Comparison of ENCODE assay signal across 21 cellular contexts in the genomic region with DNA sequence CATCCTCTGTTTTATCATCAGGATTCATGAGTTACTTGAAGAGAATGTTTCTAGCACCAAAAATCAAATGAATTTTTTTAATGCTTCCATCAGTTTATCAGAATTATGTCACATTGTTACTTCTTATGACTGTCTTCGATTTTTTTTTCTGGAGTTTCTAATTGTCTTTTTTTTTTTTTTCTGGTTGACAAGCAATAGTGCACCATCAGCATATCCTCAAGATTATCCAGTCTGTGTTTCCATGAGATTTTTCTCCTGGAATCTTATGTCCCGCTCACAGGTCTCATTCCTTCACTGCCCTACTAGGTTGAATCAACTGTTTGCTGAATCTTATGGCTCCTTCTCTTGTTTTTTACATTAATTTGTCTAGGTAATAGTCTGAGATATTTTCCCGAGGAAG. TPM values are rescaled to one million over a fixed set of nuclear protein-coding genes. Genes with fewer than 3 reads are reported as not detected.
DNase-seq lines count a peak whose midpoint lies in the region; ATAC-seq, FAIRE-seq and TF ChIP-seq lines count a peak whose summit lies in the region.
"Had no signal": no experiment of that assay in that cellular context is flagged by ENCODE, and none has a peak within 500 bp of the region (broad histone marks: within the 10 kb centered on the region; RNA-seq: fewer than 3 reads in every experiment).

No MANE protein-coding gene starts in this region.

- H3K4me3 ChIP-seq in A549 (no peak overlapping the region), SK-N-MC (no peak overlapping the region)
- H3K4me3 ChIP-seq: BLaER1 treated with 17β-estradiol and CSF1 and Interleukin-3, amounts not matched to agents 10 nM and 100 nM had no signal

- no peak for TF ChIP-seq CTCF in A549 (IDR thresholded peaks at IDR 0.05)

- TF ChIP-seq RAD21 in A549 (conservative IDR thresholded peaks at IDR 0.05 in 1 of 2, IDR thresholded peaks at IDR 0.05 in 1 of 2) = no peak

- no peaks in the 10 kb centered on the region for H3K9me3 ChIP-seq in A549
- H3K9me3 ChIP-seq in SK-N-MC (ENCODE audit: low read depth, low read length) = no peaks in the 10 kb centered on the region

- H3K4me2 ChIP-seq in A549 = no peak overlapping the region
- H3K4me2 ChIP-seq: BLaER1 treated with 17β-estradiol and CSF1 and Interleukin-3, amounts not matched to agents 10 nM and 100 nM had no signal

- no peaks in the 10 kb centered on the region for H3K4me1 ChIP-seq in A549
- H3K4me1 ChIP-seq: Caco-2 had no signal

- FAIRE-seq in A549 (lab: Jason Lieb, UNC) (no peak), GM19239 (lab: Jason Lieb, UNC) (peak; percentile 23), islet of Langerhans (lab: Jason Lieb, UNC) (peak; percentile 89)
- FAIRE-seq: A204.1, D721Med, G401.6, GM12891 had no signal

- TF ChIP-seq EP300 in A549 (IDR thresholded peaks at IDR 0.05) = no peak

- no peak for DNase-seq in A549 (ENCODE audit: low read depth in 1 of 2, low spot score in 1 of 2)
- no peak for DNase-seq in GM19239 (ENCODE audit: insufficient read length, low spot score)
- no peak for DNase-seq in SK-N-MC (ENCODE audit: low read depth, low spot score)
- no peak for DNase-seq in NCI-H2171 treated with DMSO at 0.1 percent for 48 hours (lab: John Stamatoyannopoulos, UW)
- DNase-seq in cerebellar cortex (ENCODE audit: low spot score) = no peak
- DNase-seq: 8988T; AML-193; Caco-2; Calu3; CD4-positive, alpha-beta T cell; CD8-positive, alpha-beta T cell; DMS79 treated with DMSO at 0.1 percent for 48 hours; GF-D8 had no signal

- ATAC-seq in A549 (no peak), HG03025 (IDR thresholded peaks at IDR 0.05; ENCODE audit: low FRiP score, unreplicated experiment) (no peak)
- ATAC-seq: CD8-positive, alpha-beta T cell had no signal

- no peak overlapping the region for H3K27ac ChIP-seq in A549
- peak overlapping the region; percentile 33; the same call in 1 of the 2 replicates for H3K27ac ChIP-seq in SK-N-MC
- H3K27ac ChIP-seq: BLaER1 treated with 17β-estradiol and CSF1 and Interleukin-3, amounts not matched to agents 10 nM and 100 nM; C4-2B had no signal

- no peak for TF ChIP-seq POLR2A in A549 (IDR thresholded peaks at IDR 0.05; ENCODE audit: low read length)

- H3K36me3 ChIP-seq in SK-N-MC (ENCODE audit: insufficient read depth, low read length) = peaks cover 11% of the 10 kb centered on the region; the same call in 1 of the 2 replicates

- CTCF ChIA-PET in A549 (lab: Yijun Ruan, JAX) = no interaction called here

- H3K9ac ChIP-seq in SK-N-MC (ENCODE audit: insufficient read length) = no peak overlapping the region
- H3K9ac ChIP-seq: BLaER1 treated with 17β-estradiol and CSF1 and Interleukin-3, amounts not matched to agents 10 nM and 100 nM had no signal

- POLR2A ChIA-PET in A549 (lab: Yijun Ruan, JAX) = no interaction called here

- 73% methylated on average over 3 of the region's 3 CpGs for WGBS in A549 (ENCODE audit: missing lambda C conversion rate)

TF ChIP-seq in A549, 52 proteins besides CTCF, POLR2A, EP300 and RAD21:
- TF ChIP-seq ELK1 (IDR thresholded peaks at IDR 0.05; ENCODE audit: low read depth, low read length) (no peak), MAFK (IDR thresholded peaks at IDR 0.05; ENCODE audit: partially characterized antibody) (peak; percentile 86)
- TF ChIP-seq, protein P1, sequence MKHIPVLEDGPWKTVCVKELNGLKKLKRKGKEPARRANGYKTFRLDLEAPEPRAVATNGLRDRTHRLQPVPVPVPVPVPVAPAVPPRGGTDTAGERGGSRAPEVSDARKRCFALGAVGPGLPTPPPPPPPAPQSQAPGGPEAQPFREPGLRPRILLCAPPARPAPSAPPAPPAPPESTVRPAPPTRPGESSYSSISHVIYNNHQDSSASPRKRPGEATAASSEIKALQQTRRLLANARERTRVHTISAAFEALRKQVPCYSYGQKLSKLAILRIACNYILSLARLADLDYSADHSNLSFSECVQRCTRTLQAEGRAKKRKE (CRISPR knock-in tag; IDR thresholded peaks at IDR 0.05; ENCODE audit: low read depth) = no peak

RNA-seq across cellular contexts. Expression of gene R3HDM1, which starts 16.0 kb away (rescaled TPM):
- polyA plus RNA-seq in A549 (2011; rRNA removed) (58.2 and 63.3 TPM in 2 replicates), A549 (2017; fragmentation: RNase III; extraction: RNeasy Plus Mini Kit Qiagen cat#74134 plus additional on column Dnase treatment) (27.6 to 31.3 TPM (median 27.7 TPM) in 3 replicates)
- polyA plus RNA-seq in A549 (2012; cell fraction: cytosol; rRNA removed) = 48.0 and 63.3 TPM in 2 replicates
- 40.6 and 51.7 TPM in 2 replicates for polyA plus RNA-seq in A549 (2012; cell fraction: nucleus; rRNA removed)
- polyA minus RNA-seq in A549 (2011; rRNA and poly(A)+ RNA removed) = 43.1 and 47.9 TPM in 2 replicates

RNA-seq across cellular contexts. Expression of gene ZRANB3, which starts 16.3 kb away (rescaled TPM):
- polyA plus RNA-seq in A549 (2011; rRNA removed) = 10.1 and 12.4 TPM in 2 replicates
- 4.2 and 4.3 TPM in 2 replicates for polyA plus RNA-seq in A549 (2012; cell fraction: cytosol; rRNA removed)
- 2.0 and 2.6 TPM in 2 replicates for polyA plus RNA-seq in A549 (2012; cell fraction: nucleus; rRNA removed)
- polyA plus RNA-seq in A549 (2017; fragmentation: RNase III; extraction: RNeasy Plus Mini Kit Qiagen cat#74134 plus additional on column Dnase treatment) = 6.2 to 7.8 TPM (median 7.3 TPM) in 3 replicates
- polyA minus RNA-seq in A549 (2011; rRNA and poly(A)+ RNA removed) = 5.0 and 6.7 TPM in 2 replicates
